Comparison of ENCODE assay signal across 29 cellular contexts in the genomic region with DNA sequence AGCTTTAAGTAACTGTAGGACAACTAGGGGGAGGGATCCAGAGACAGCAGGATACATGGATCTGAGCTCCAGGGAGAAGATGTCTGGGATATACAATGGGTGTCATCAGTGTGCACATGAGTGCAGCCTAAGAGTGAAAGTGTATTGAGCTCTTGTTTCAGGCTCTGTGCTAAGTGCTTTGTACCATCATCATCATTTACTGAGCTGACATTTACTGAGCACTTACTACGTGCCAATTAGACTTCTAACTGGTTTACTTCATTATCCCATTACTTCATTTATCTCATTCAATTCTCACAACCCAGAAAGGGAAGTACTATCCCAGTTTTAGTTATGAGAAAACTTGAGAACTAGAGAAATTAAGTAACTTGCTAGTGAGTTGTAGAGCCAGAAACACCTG.
"Had no signal": no experiment of that assay in that cellular context is flagged by ENCODE, and none has a peak within 500 bp of the region (broad histone marks: within the 10 kb centered on the region; RNA-seq: fewer than 3 reads in every experiment).

No MANE protein-coding gene starts in this region.

- H3K36me3 ChIP-seq: left lung, lower lobe of right lung, neural progenitor cell, neutrophil, ovary, right atrium auricular region, right lobe of liver, tibial nerve, upper lobe of left lung, vagina had no signal

- H3K27ac ChIP-seq: left lung, lower lobe of right lung, neural progenitor cell, neutrophil, ovary, right atrium auricular region, right lobe of liver, tibial nerve, upper lobe of left lung, vagina had no signal

- H2AFZ ChIP-seq: neural progenitor cell had no signal

- H3K9ac ChIP-seq: neural progenitor cell had no signal

- H3K27me3 Mint-ChIP-seq: progenitor cell of endocrine pancreas had no signal

- H3K27ac Mint-ChIP-seq: immature natural killer cell; natural killer cell; nephron progenitor cell; neural progenitor cell; progenitor cell of endocrine pancreas; stimulated activated memory B cell treated with anti-CD40 and anti-IgM and Interleukin-4, amounts not matched to agents 10 μg/mL and 1 μg/mL and 100 μg/mL, for 72 hours had no signal

- H3K4me1 ChIP-seq: lower lobe of right lung, tibial nerve, vagina had no signal

- H3K9me3 ChIP-seq: left lung, lower lobe of right lung, neutrophil, ovary, right atrium auricular region, right lobe of liver, tibial nerve, upper lobe of left lung, vagina had no signal

- H3K27me3 ChIP-seq: left lung, neutrophil, ovary, right atrium auricular region, right lobe of liver, tibial nerve, upper lobe of left lung, vagina had no signal

- H3K4me3 ChIP-seq: left lung, lower lobe of right lung, neural progenitor cell, ovary, right atrium auricular region, right lobe of liver, smooth muscle cell, tibial nerve, upper lobe of left lung, vagina had no signal

- H3K36me3 Mint-ChIP-seq: immature natural killer cell; naive B cell; natural killer cell; neural progenitor cell; stimulated activated memory B cell treated with anti-CD40 and anti-IgM and Interleukin-4, amounts not matched to agents 10 μg/mL and 1 μg/mL and 100 μg/mL, for 72 hours had no signal

- H3K4me2 ChIP-seq: neural progenitor cell, smooth muscle cell had no signal

- H3K4me3 Mint-ChIP-seq: immature natural killer cell; natural killer cell; nephron progenitor cell; neural progenitor cell; stimulated activated memory B cell treated with anti-CD40 and anti-IgM and Interleukin-4, amounts not matched to agents 10 μg/mL and 1 μg/mL and 100 μg/mL, for 72 hours; stimulated activated naive CD8-positive, alpha-beta T cell treated with anti-CD3 and anti-CD28 coated beads, Interleukin-15, amount 100 ng/mL, for 72 hours had no signal

- H3K9me3 Mint-ChIP-seq: immature natural killer cell; naive B cell; natural killer cell; nephron progenitor cell; neural progenitor cell; stimulated activated memory B cell treated with anti-CD40 and anti-IgM and Interleukin-4, amounts not matched to agents 10 μg/mL and 1 μg/mL and 100 μg/mL, for 72 hours; stimulated activated naive CD8-positive, alpha-beta T cell treated with anti-CD3 and anti-CD28 coated beads, Interleukin-15, amount 100 ng/mL, for 72 hours had no signal

- DNase-seq: hypothalamus; immature natural killer cell; kidney; left colon; left lung; lower lobe of right lung; mammary epithelial cell; naive B cell; natural killer cell; nephron progenitor cell; occipital lobe; ovary; right lobe of liver; stimulated activated CD4-positive, alpha-beta T cell treated with anti-CD3 and anti-CD28 coated beads, Interleukin-1b, Interleukin-23, amount 100 ng/mL, for 48 hours; stimulated activated CD4-positive, alpha-beta T cell treated with anti-CD3 and anti-CD28 coated beads, Interleukin-2, amount 100 ng/mL, for 48 hours; stimulated activated CD4-positive, alpha-beta T cell treated with anti-CD3 and anti-CD28 coated beads, Interleukin-4, amount 100 ng/mL, for 4 hours; stimulated activated CD8-positive, alpha-beta memory T cell treated with anti-CD3 and anti-CD28 coated beads, Interleukin-4, amount 100 ng/mL, for 48 hours; stimulated activated naive CD4-positive, alpha-beta T cell treated with Interleukin-2 at 50 U/mL for 16 hours; stimulated activated naive CD8-positive, alpha-beta T cell treated with anti-CD3 and anti-CD28 coated beads, Interleukin-15, amount 100 ng/mL, for 72 hours; substantia nigra; upper lobe of left lung had no signal

- ATAC-seq: left colon; left lung; lower lobe of right lung; natural killer cell; right lobe of liver; stimulated activated memory B cell treated with anti-CD40 and anti-IgM and Interleukin-4, amounts not matched to agents 10 μg/mL and 1 μg/mL and 100 μg/mL, for 72 hours; stimulated activated naive CD8-positive, alpha-beta T cell treated with anti-CD3 and anti-CD28 coated beads, Interleukin-15, amount 100 ng/mL, for 72 hours had no signal
